8 cellular contexts compared by ENCODE assay signal in genomic region chr5:6714221-6715041, GRCh38.
A peak's percentile ranks its signal among the peaks of the same experiment; 100 is the strongest.
DNase-seq lines count a peak whose midpoint lies in the region.

No MANE protein-coding gene starts in this region.

- H3K36me3 ChIP-seq in duodenal mucosa (ENCODE audit: control insufficient read depth in 1 of 2, insufficient read depth in 2 of 2, low read length in 2 of 2), result peaks cover 0 to 5% of the 10 kb centered on the region in 2 donors
- no peaks in the 10 kb centered on the region for H3K36me3 ChIP-seq in mucosa of stomach (ENCODE audit: control insufficient read depth, insufficient read depth, low read length)

- H3K4me3 ChIP-seq in duodenal mucosa (ENCODE audit: low read depth in 1 of 2, low read length in 2 of 2) (peak overlapping the region; percentile 68), mucosa of stomach (ENCODE audit: low read length) (no peak overlapping the region)

- peak; percentile 39 to 46 for DNase-seq in stimulated activated CD4-positive, alpha-beta T cell treated with anti-CD3 and anti-CD28 coated beads, Interleukin-2, amount 100 ng/mL, for 24 hours
- DNase-seq in stimulated activated CD4-positive, alpha-beta T cell treated with anti-CD3 and anti-CD28 coated beads, Interleukin-1b, Interleukin-23, amount 100 ng/mL, for 48 hours, result no peak
- DNase-seq in T-helper 9 cell (peak; percentile 16), SIG-M5 treated with dmso at 0.1 percent for 504 hours (lab: John Stamatoyannopoulos, UW; ENCODE audit: unreplicated experiment) (no peak), NOMO-1 (lab: John Stamatoyannopoulos, UW; ENCODE audit: unreplicated experiment in 2 of 2) (no peak), NCI-H1436 (lab: John Stamatoyannopoulos, UW) (no peak)

- H3K9ac ChIP-seq in duodenal mucosa (ENCODE audit: low read depth in 1 of 2, low read length in 2 of 2) (peak overlapping the region; percentile 21 to 55), mucosa of stomach (ENCODE audit: low read length) (peak overlapping the region; percentile 55)

- no peaks in the 10 kb centered on the region for H3K27me3 ChIP-seq in duodenal mucosa (ENCODE audit: control insufficient read depth in 1 of 2, insufficient read depth in 2 of 2, low read length in 2 of 2)
- H3K27me3 ChIP-seq in mucosa of stomach (ENCODE audit: control insufficient read depth, insufficient read depth, low read length), result no peaks in the 10 kb centered on the region

- no peak overlapping the region for H3K27ac ChIP-seq in duodenal mucosa (ENCODE audit: low read depth, low read length)

- peaks cover 44 to 47% of the 10 kb centered on the region in 2 donors for H3K4me1 ChIP-seq in duodenal mucosa (ENCODE audit: control insufficient read depth in 1 of 2, insufficient read depth in 2 of 2, low read length in 2 of 2)
- peaks cover 33% of the 10 kb centered on the region for H3K4me1 ChIP-seq in mucosa of stomach (ENCODE audit: control insufficient read depth, insufficient read depth, low read length)

- H3K9me3 ChIP-seq in duodenal mucosa (ENCODE audit: control insufficient read depth in 1 of 2, low read length in 2 of 2) (no peaks in the 10 kb centered on the region), mucosa of stomach (ENCODE audit: control insufficient read depth, low read length) (no peaks in the 10 kb centered on the region)

Comparison
In these comparisons a context has a peak if more than half of its experiments do, and no peak if none do; other contexts are left out.
1. DNase-seq: peak in stimulated activated CD4-positive, alpha-beta T cell treated with anti-CD3 and anti-CD28 coated beads, Interleukin-2, amount 100 ng/mL, for 24 hours (2 of 2) and T-helper 9 cell (single experiment); none in stimulated activated CD4-positive, alpha-beta T cell treated with anti-CD3 and anti-CD28 coated beads, Interleukin-1b, Interleukin-23, amount 100 ng/mL, for 48 hours (single experiment), SIG-M5 treated with dmso at 0.1 percent for 504 hours (single experiment), NOMO-1 (0 of 2) and NCI-H1436 (single experiment).